In genomic region chr16:61295311-61295710, GRCh38 we compare ENCODE assay signal across 19 cellular contexts.
DNase-seq lines count a peak whose midpoint lies in the region; ATAC-seq lines count a peak whose summit lies in the region.
"Had no signal": no experiment of that assay in that cellular context is flagged by ENCODE, and none has a peak within 500 bp of the region (broad histone marks: within the 10 kb centered on the region; RNA-seq: fewer than 3 reads in every experiment).

No MANE protein-coding gene starts in this region.

- no peak overlapping the region for H3K4me3 ChIP-seq in Karpas-422 (ENCODE audit: low read length)
- H3K4me3 ChIP-seq: SJSA1 had no signal

- peaks cover 18% of the 10 kb centered on the region for H3K9me3 ChIP-seq in Karpas-422 (ENCODE audit: low read length)
- H3K9me3 ChIP-seq: SJSA1 had no signal

- DNase-seq in ACHN (peak; percentile 27), LHCN-M2 (ENCODE audit: low read depth) (peak; percentile 67), astrocyte of the hippocampus (ENCODE audit: low read depth, low spot score) (peak; percentile 32), kidney tubule cell (ENCODE audit: low spot score) (peak; percentile 30), cerebellar nuclear complex (lab: John Stamatoyannopoulos, UW) (no peak), Karpas-422 (no peak)
- DNase-seq: AML-193, COR-L47, EL, IMR-90, Kasumi-1, NCI-H1930, NCI-H2171, NCI-H446 treated with DMSO at 0.1 percent for 48 hours, OCI-M1, SW 1271 had no signal

- H3K36me3 ChIP-seq in Karpas-422 (ENCODE audit: insufficient read depth, low read length) = no peaks in the 10 kb centered on the region; the same call in 1 of the 2 replicates
- H3K36me3 ChIP-seq: SJSA1 had no signal

- H3K79me2 ChIP-seq in Karpas-422 (ENCODE audit: low read length) = no peaks in the 10 kb centered on the region

- in situ Hi-C loops in ACHN (cut with HindIII; ENCODE audit: low pct_ligation_motif_present, low pct_unique_long_range_greater_than_20kb, low sequenced_read_pairs) = no loop called here

- H3K4me1 ChIP-seq in Karpas-422 (ENCODE audit: low read length) = no peaks in the 10 kb centered on the region
- H3K4me1 ChIP-seq: SJSA1 had no signal

- H4K20me1 ChIP-seq in Karpas-422 (ENCODE audit: insufficient read depth, low read depth, low read length) = no peaks in the 10 kb centered on the region

- H3K27ac ChIP-seq in Karpas-422 (ENCODE audit: low read length) = no peak overlapping the region
- H3K27ac ChIP-seq: SJSA1 had no signal

- H3K9ac ChIP-seq in Karpas-422 (ENCODE audit: low read length) = no peak overlapping the region

- no peaks in the 10 kb centered on the region for H3K9me2 ChIP-seq in Karpas-422 (replicated peaks; ENCODE audit: insufficient read depth, low read length)

- H2AFZ ChIP-seq in Karpas-422 (ENCODE audit: low read length) = no peak overlapping the region

- H3K27me3 ChIP-seq in Karpas-422 (ENCODE audit: low read length) = no peaks in the 10 kb centered on the region
- H3K27me3 ChIP-seq: SJSA1 had no signal

- no peak overlapping the region for H3K4me2 ChIP-seq in Karpas-422 (ENCODE audit: low read depth, low read length, poor library complexity, severe bottlenecking)

- ATAC-seq in HG03571 (IDR thresholded peaks at IDR 0.05; ENCODE audit: unreplicated experiment) (no peak), HG02981 (IDR thresholded peaks at IDR 0.05; ENCODE audit: unreplicated experiment) (no peak)

Comparison
In these comparisons a context has a peak if more than half of its experiments do, and no peak if none do; other contexts are left out.
1. DNase-seq: peak in ACHN (single experiment), LHCN-M2 (single experiment), astrocyte of the hippocampus (single experiment) and kidney tubule cell (single experiment); none in cerebellar nuclear complex (0 of 2) and Karpas-422 (single experiment).